14 cellular contexts compared by ENCODE assay signal in the genomic region with DNA sequence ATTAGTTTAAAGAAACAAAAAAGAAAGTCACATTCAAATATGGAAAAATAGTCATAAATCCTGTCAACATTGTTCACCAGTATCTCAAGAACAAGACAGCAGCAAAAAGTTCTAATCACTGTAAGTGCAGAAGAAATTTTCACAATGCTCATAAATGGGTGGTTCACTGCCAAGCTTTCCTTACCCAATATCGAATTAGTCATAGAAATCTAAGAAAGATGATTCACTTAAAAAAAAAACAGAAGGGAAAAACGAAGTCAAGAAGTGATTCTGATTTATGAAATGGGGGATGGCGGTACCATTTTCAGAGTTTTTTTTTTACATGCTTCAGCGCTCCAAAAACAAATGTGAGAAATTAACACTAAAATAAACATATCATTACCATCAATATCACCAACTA.
DNase-seq lines count a peak whose midpoint lies in the region; TF ChIP-seq lines count a peak whose summit lies in the region.
"Had no signal": no experiment of that assay in that cellular context is flagged by ENCODE, and none has a peak within 500 bp of the region (broad histone marks: within the 10 kb centered on the region; RNA-seq: fewer than 3 reads in every experiment).

No MANE protein-coding gene starts in this region.

- H3K4me1 ChIP-seq in OCI-LY7 (ENCODE audit: insufficient read depth, low read length, poor library complexity, severe bottlenecking) = no peaks in the 10 kb centered on the region
- H3K4me1 ChIP-seq: SJSA1 had no signal

- no peaks in the 10 kb centered on the region for H3K9me2 ChIP-seq in OCI-LY7 (ENCODE audit: insufficient read depth, low read length)

- DNase-seq in GM03348 (ENCODE audit: low spot score) (peak; percentile 63), RWPE1 (ENCODE audit: low spot score) (peak; percentile 67), fibroblast of gingiva (ENCODE audit: low read depth) (peak; percentile 79), skeletal muscle cell (ENCODE audit: low read depth) (peak; percentile 38), OCI-LY7 (ENCODE audit: low spot score) (no peak), cardiac septum (ENCODE audit: low spot score) (no peak)
- no peak for DNase-seq in stimulated activated CD4-positive, alpha-beta T cell treated with anti-CD3 and anti-CD28 coated beads, Interleukin-4, amount 100 ng/mL, for 1 hour
- no peak for DNase-seq in activated naive CD4-positive, alpha-beta T cell (lab: John Stamatoyannopoulos, UW)
- DNase-seq: activated CD8-positive, alpha-beta T cell treated with anti-CD3 and anti-CD28 coated beads, Interleukin-2, amount 10 ng/mL, durations not matched to agents 7 days and 5 days; activated effector memory CD4-positive, alpha-beta T cell treated with Interleukin-2 at 50 U/mL for 16 hours; Caco-2 had no signal

- H3K27ac ChIP-seq in RWPE1 = no peak overlapping the region
- H3K27ac ChIP-seq in OCI-LY7 (ENCODE audit: low read depth, low read length, poor library complexity, severe bottlenecking) = no peak overlapping the region
- H3K27ac ChIP-seq: SJSA1, skin epidermis had no signal

- no peak overlapping the region for H3K4me3 ChIP-seq in skeletal muscle cell (ENCODE audit: low read depth, low read length)
- H3K4me3 ChIP-seq in OCI-LY7 (ENCODE audit: low read depth, low read length, poor library complexity, severe bottlenecking) = no peak overlapping the region
- H3K4me3 ChIP-seq: lung, SJSA1, skin epidermis had no signal

- intact Hi-C loops in OCI-LY7 (cut with micrococcal nuclease; ENCODE audit: unreplicated experiment) = no loop called here
- intact Hi-C loops in cardiac septum (cut with DNase I) = no loop called here

- H3K9me3 ChIP-seq in OCI-LY7 (ENCODE audit: low read length) = no peaks in the 10 kb centered on the region
- H3K9me3 ChIP-seq: SJSA1 had no signal

- no peaks in the 10 kb centered on the region for H4K20me1 ChIP-seq in OCI-LY7 (ENCODE audit: insufficient read depth, low read length)

- H3K79me2 ChIP-seq in OCI-LY7 (ENCODE audit: insufficient read depth, low read depth, low read length) = no peaks in the 10 kb centered on the region

- POLR2A ChIA-PET in RWPE1 (lab: Yijun Ruan, JAX; ENCODE audit: low non-redundant PET) (no interaction called here), OCI-LY7 (lab: Charles Lee) (no interaction called here)

- no peak overlapping the region for H2AFZ ChIP-seq in OCI-LY7 (ENCODE audit: low read length)

- CTCF ChIA-PET in RWPE1 (lab: Yijun Ruan, JAX) = no interaction called here
- CTCF ChIA-PET in OCI-LY7 (lab: Charles Lee; ENCODE audit: unreplicated experiment) = no interaction called here

- BruUV-seq in OCI-LY7 (replicated peaks; lab: Mats Ljungman, UMichigan) = no TSS peak

- TF ChIP-seq CTCF in RWPE1 (conservative IDR thresholded peaks at IDR 0.05; ENCODE audit: low read depth) (no peak), OCI-LY7 (conservative IDR thresholded peaks at IDR 0.05; ENCODE audit: low read length) (no peak)

- H3K36me3 ChIP-seq in OCI-LY7 (ENCODE audit: insufficient read depth, low read length) = no peaks in the 10 kb centered on the region
- H3K36me3 ChIP-seq: SJSA1 had no signal

- H3K4me2 ChIP-seq in OCI-LY7 (ENCODE audit: low read length) = no peak overlapping the region

Comparison
In these comparisons a context has a peak if more than half of its experiments do, and no peak if none do; other contexts are left out.
1. DNase-seq: peak in GM03348 (single experiment), RWPE1 (single experiment), fibroblast of gingiva (single experiment) and skeletal muscle cell (single experiment); none in stimulated activated CD4-positive, alpha-beta T cell treated with anti-CD3 and anti-CD28 coated beads, Interleukin-4, amount 100 ng/mL, for 1 hour (single experiment), OCI-LY7 (single experiment), activated naive CD4-positive, alpha-beta T cell (0 of 4) and cardiac septum (single experiment).